15 cellular contexts compared by ENCODE assay signal in the genomic region with DNA sequence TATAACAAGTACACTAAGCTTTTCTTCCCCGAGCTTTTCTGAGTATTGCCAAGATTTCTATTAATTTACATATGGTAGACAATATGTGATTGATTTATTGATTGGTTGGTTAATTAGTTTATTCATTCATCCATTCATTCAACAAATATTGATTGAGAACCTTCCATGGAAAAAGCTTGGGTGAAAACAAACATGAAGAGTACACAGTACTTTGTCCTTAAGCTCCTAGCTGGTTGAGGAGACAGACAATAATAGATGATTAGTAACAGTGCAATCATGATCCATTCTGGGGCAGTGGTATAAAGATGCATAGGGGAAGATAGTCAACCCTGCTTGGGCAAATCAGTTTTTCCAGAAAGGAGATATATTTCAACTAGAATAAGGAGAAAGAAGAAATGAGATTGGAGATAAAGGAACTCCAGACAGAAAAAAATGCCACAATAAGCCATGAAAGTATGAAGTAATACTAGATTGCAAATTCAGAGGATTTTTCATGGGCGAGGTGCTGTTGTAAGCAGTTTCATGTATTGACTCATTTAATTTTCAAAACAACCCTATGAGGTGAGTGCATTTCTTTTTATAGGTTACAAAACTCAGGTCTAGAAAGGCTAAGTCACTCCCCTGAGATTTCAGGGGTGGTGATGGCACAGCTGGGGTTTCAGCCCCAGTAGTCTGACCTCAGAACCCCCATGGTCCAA.
DNase-seq lines count a peak whose midpoint lies in the region; ATAC-seq and TF ChIP-seq lines count a peak whose summit lies in the region.
"Had no signal": no experiment of that assay in that cellular context is flagged by ENCODE, and none has a peak within 500 bp of the region (broad histone marks: within the 10 kb centered on the region; RNA-seq: fewer than 3 reads in every experiment).

No MANE protein-coding gene starts in this region.

- peak; percentile 40 for DNase-seq in GM13977 (ENCODE audit: low spot score)
- peak; percentile 37 for DNase-seq in choroid plexus epithelial cell (ENCODE audit: low read depth)
- DNase-seq in right atrium auricular region (ENCODE audit: low spot score) = no peak
- DNase-seq in SJCRH30 = no peak
- DNase-seq in stomach = no peak
- no peak for DNase-seq in NCI-H2107 treated with DMSO at 0.1 percent for 48 hours (lab: John Stamatoyannopoulos, UW; ENCODE audit: unreplicated experiment)
- DNase-seq: activated B cell treated with CpG ODN at 0.5 μM for 24 hours; effector memory CD8-positive, alpha-beta T cell; HCEC 1CT; NCI-H1092 treated with DMSO at 0.1 percent for 48 hours; PC-3 had no signal

- no peaks in the 10 kb centered on the region for H3K36me3 ChIP-seq in right atrium auricular region
- no peaks in the 10 kb centered on the region for H3K36me3 ChIP-seq in SJCRH30
- H3K36me3 ChIP-seq in stomach = no peaks in the 10 kb centered on the region
- H3K36me3 ChIP-seq: neural progenitor cell had no signal

- H3K27ac ChIP-seq in right atrium auricular region (no peak overlapping the region), SJCRH30 (no peak overlapping the region), stomach (no peak overlapping the region)
- H3K27ac ChIP-seq: neural progenitor cell had no signal

- TF ChIP-seq CTCF in GM13977 (IDR thresholded peaks at IDR 0.05; ENCODE audit: extremely low read depth, insufficient read depth, missing control alignments) (no peak), choroid plexus epithelial cell (conservative IDR thresholded peaks at IDR 0.05; ENCODE audit: low read depth, low read length) (no peak), right atrium auricular region (IDR thresholded peaks at IDR 0.05) (no peak), stomach (IDR thresholded peaks at IDR 0.05) (no peak)

- intact Hi-C loops in stomach (cut with DNase I; ENCODE audit: low total_unique reads) = no loop called here

- H3K27me3 ChIP-seq in right atrium auricular region (no peaks in the 10 kb centered on the region), SJCRH30 (no peaks in the 10 kb centered on the region), stomach (no peaks in the 10 kb centered on the region)
- H3K27me3 ChIP-seq: neural progenitor cell had no signal

- TF ChIP-seq POLR2A in stomach (IDR thresholded peaks at IDR 0.05) = no peak

- ATAC-seq in GM21529 (IDR thresholded peaks at IDR 0.05; ENCODE audit: unreplicated experiment) (peak; percentile 84), HG03175 (IDR thresholded peaks at IDR 0.05; ENCODE audit: unreplicated experiment) (peak; percentile 83)
- ATAC-seq: activated naive CD4-positive, alpha-beta T cell treated with anti-CD3 and anti-CD28 coated beads, Interleukin-2, amount 50 U/mL, for 72 hours; effector memory CD8-positive, alpha-beta T cell; PC-3 had no signal

- TF ChIP-seq EP300 in stomach (IDR thresholded peaks at IDR 0.05) = no peak

- H3K4me3 ChIP-seq in choroid plexus epithelial cell (ENCODE audit: low read depth, low read length) (no peak overlapping the region), right atrium auricular region (no peak overlapping the region), SJCRH30 (no peak overlapping the region), stomach (no peak overlapping the region)
- H3K4me3 ChIP-seq: neural progenitor cell had no signal

- in situ Hi-C loops in GM13977 (cut with MboI; ENCODE audit: low pct_unique_long_range_greater_than_20kb, low sequenced_read_pairs, unreplicated experiment) = no loop called here

- no peaks in the 10 kb centered on the region for H3K4me1 ChIP-seq in right atrium auricular region
- no peaks in the 10 kb centered on the region for H3K4me1 ChIP-seq in SJCRH30
- no peaks in the 10 kb centered on the region for H3K4me1 ChIP-seq in stomach

- WGBS in stomach, 5 donors = 55 to 71% (median 68%) methylated on average over 2 of the region's 2 CpGs

- no peaks in the 10 kb centered on the region for H3K9me3 ChIP-seq in right atrium auricular region
- no peaks in the 10 kb centered on the region for H3K9me3 ChIP-seq in SJCRH30 (replicated peaks)
- H3K9me3 ChIP-seq in stomach = no peaks in the 10 kb centered on the region

Comparison
In these comparisons a context has a peak if more than half of its experiments do, and no peak if none do; other contexts are left out.
1. DNase-seq: peak in GM13977 (single experiment) and choroid plexus epithelial cell (single experiment); none in right atrium auricular region (single experiment), SJCRH30 (0 of 2), stomach (single experiment) and NCI-H2107 treated with DMSO at 0.1 percent for 48 hours (single experiment).